In the genomic region with DNA sequence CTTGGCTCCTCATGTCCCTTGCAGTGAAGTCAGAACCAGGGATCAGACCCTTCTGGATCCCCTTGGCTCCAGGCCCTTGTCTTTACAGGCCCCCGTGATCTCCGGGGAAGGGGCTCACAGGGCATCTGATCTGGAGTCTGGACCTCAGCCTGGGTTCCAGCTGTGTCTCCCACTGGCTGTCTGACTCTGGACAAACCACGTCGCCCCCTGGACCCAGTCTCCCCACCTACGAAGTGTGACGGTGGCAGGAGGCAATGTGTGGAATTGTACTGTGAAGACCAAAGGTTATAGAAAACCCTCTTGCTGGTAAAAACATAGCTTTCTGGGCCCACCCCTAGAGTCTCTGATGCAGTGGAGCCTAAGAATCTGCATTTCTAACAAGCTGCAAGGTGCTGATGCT, we compare ENCODE assay signal across 23 cellular contexts. TPM values are rescaled to one million over a fixed set of nuclear protein-coding genes. Genes with fewer than 3 reads are reported as not detected.
"Had no signal": no experiment of that assay in that cellular context is flagged by ENCODE, and none has a peak within 500 bp of the region (broad histone marks: within the 10 kb centered on the region; RNA-seq: fewer than 3 reads in every experiment).

No MANE protein-coding gene starts in this region.

- H3K36me3 ChIP-seq: ascending aorta, brain microvascular endothelial cell, neural progenitor cell, tibial artery, uterus had no signal

- H3K9me3 ChIP-seq: ascending aorta, tibial artery, uterus had no signal

- H3K4me1 ChIP-seq: ascending aorta, tibial artery, uterus had no signal

- H3K4me3 ChIP-seq: ascending aorta, hepatocyte, lung, neural progenitor cell, skin epidermis, tibial artery, uterus had no signal

- ATAC-seq: activated naive CD4-positive, alpha-beta T cell treated with anti-CD3 and anti-CD28 coated beads, Interleukin-2, amount 50 U/mL, for 72 hours; activated T-helper 17 cell treated with anti-CD3 and anti-CD28 coated beads, Interleukin-2, amount 50 U/mL, for 72 hours; naive thymus-derived CD8-positive, alpha-beta T cell had no signal

- DNase-seq: activated CD4-positive, alpha-beta memory T cell treated with anti-CD3 and anti-CD28 coated beads for 36 hours; activated CD4-positive, alpha-beta T cell treated with anti-CD3 and anti-CD28 coated beads for 4 hours; activated CD4-positive, CD25-positive, alpha-beta regulatory T cell; activated T-cell treated with anti-CD3 and anti-CD28 coated beads, Interleukin-2, amount 50 U/mL, for 1 hour; brain microvascular endothelial cell; central memory CD4-positive, alpha-beta T cell; naive thymus-derived CD8-positive, alpha-beta T cell; stimulated activated CD4-positive, alpha-beta T cell treated with anti-CD3 and anti-CD28 coated beads, Interleukin-1b, Interleukin-23, amount 100 ng/mL, for 48 hours; T1000; tibial artery; uterus had no signal

- H3K27me3 ChIP-seq: ascending aorta, brain microvascular endothelial cell, neural progenitor cell, uterus had no signal

- H3K27ac ChIP-seq: ascending aorta, brain microvascular endothelial cell, epithelial cell of prostate, hepatocyte, neural progenitor cell, tibial artery, uterus had no signal

RNA-seq across cellular contexts. Expression of gene C10orf71, which starts 15.5 kb away (rescaled TPM):
- total RNA-seq: activated CD4-positive, alpha-beta memory T cell treated with anti-CD3 and anti-CD28 coated beads for 36 hours; activated naive CD4-positive, alpha-beta T cell treated with anti-CD3 and anti-CD28 coated beads, Interleukin-2, amount 50 U/mL, for 72 hours; activated T-helper 17 cell treated with anti-CD3 and anti-CD28 coated beads, Interleukin-2, amount 50 U/mL, for 72 hours; ascending aorta; glomerular endothelial cell; hepatocyte; lung; naive thymus-derived CD8-positive, alpha-beta T cell; osteoblast; progenitor cell of endocrine pancreas; SK-MEL-5; uterus had no signal
- polyA plus RNA-seq: hepatocyte; lung; naive thymus-derived CD8-positive, alpha-beta T cell had no signal
